8 cellular contexts compared by ENCODE assay signal in the genomic region with DNA sequence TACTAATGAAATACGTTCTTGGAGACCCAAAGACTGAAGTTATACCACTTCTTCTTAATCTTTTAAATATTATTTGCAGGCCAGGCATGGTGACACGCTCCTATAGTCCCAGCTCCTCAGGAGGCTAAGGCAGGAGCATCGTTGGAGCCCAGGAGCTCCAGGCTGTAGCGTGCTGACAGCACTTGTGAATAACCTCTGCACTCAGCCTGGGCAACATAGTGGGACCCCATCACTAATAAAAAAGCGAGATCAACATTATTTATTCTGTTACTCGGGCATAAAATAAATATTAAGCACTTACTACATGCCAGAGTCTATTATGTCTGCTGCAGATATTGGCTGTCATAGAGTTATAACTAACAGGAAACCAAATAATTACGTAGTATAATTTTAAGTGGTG. TPM values are rescaled to one million over a fixed set of nuclear protein-coding genes. Genes with fewer than 3 reads are reported as not detected.
DNase-seq lines count a peak whose midpoint lies in the region; TF ChIP-seq lines count a peak whose summit lies in the region.

No MANE protein-coding gene starts in this region.

- H3K36me3 Mint-ChIP-seq in Calu3 (ENCODE audit: insufficient read depth, unreplicated experiment) (peaks cover 36% of the 10 kb centered on the region), progenitor cell of endocrine pancreas (ENCODE audit: insufficient read depth) (peaks cover 7% of the 10 kb centered on the region)

- DNase-seq in Calu3 (no peak), PC-9 (no peak), esophagus muscularis mucosa (ENCODE audit: extremely low spot score) (no peak), progenitor cell of endocrine pancreas (ENCODE audit: low spot score, unreplicated experiment) (no peak), D341Med (ENCODE audit: low spot score) (no peak), NCI-H1092 treated with DMSO at 0.1 percent for 48 hours (lab: John Stamatoyannopoulos, UW) (no peak), NOMO-1 treated with dmso at 0.1 percent for 144 hours (lab: John Stamatoyannopoulos, UW; ENCODE audit: unreplicated experiment) (no peak), DMS79 (lab: John Stamatoyannopoulos, UW) (no peak)

- H3K4me3 Mint-ChIP-seq in Calu3 (ENCODE audit: low read depth, unreplicated experiment) (peak overlapping the region; percentile 87), progenitor cell of endocrine pancreas (ENCODE audit: low read depth) (peak overlapping the region; percentile 99)

- H3K4me1 Mint-ChIP-seq in Calu3 (ENCODE audit: low read depth, unreplicated experiment): peaks cover 17% of the 10 kb centered on the region
- H3K4me1 Mint-ChIP-seq in progenitor cell of endocrine pancreas (ENCODE audit: low read depth): peaks cover 31% of the 10 kb centered on the region

- WGBS in esophagus muscularis mucosa: 45% methylated on average over 7 of the region's 7 CpGs

- H3K4me3 ChIP-seq in PC-9 (peak overlapping the region; percentile 91), esophagus muscularis mucosa (peak overlapping the region; percentile 80 to 98 (median 85))

- TF ChIP-seq POLR2A in esophagus muscularis mucosa (IDR thresholded peaks at IDR 0.05; ENCODE audit: low read depth): no peak

- no peaks in the 10 kb centered on the region for H3K9me2 ChIP-seq in PC-9 (ENCODE audit: insufficient read depth)

- H3K4me1 ChIP-seq in PC-9 (replicated peaks; ENCODE audit: insufficient read depth) (peaks cover 30% of the 10 kb centered on the region), esophagus muscularis mucosa (peaks cover 29 to 39% (median 35%) of the 10 kb centered on the region in 4 donors)

- POLR2A ChIA-PET in PC-9 (lab: Charles Lee; ENCODE audit: unreplicated experiment): no interaction called here

- H3K27ac Mint-ChIP-seq in Calu3 (ENCODE audit: unreplicated experiment) (no peak overlapping the region), progenitor cell of endocrine pancreas (no peak overlapping the region)

- TF ChIP-seq CTCF in Calu3 (IDR thresholded peaks at IDR 0.05; ENCODE audit: unreplicated experiment): no peak
- no peak for TF ChIP-seq CTCF in PC-9 (conservative IDR thresholded peaks at IDR 0.05)
- TF ChIP-seq CTCF in esophagus muscularis mucosa (IDR thresholded peaks at IDR 0.05): no peak
- no peak for TF ChIP-seq CTCF in progenitor cell of endocrine pancreas (IDR thresholded peaks at IDR 0.05; ENCODE audit: unreplicated experiment)

- H3K9me3 Mint-ChIP-seq in Calu3 (ENCODE audit: low read depth, unreplicated experiment) (no peaks in the 10 kb centered on the region), progenitor cell of endocrine pancreas (ENCODE audit: low read depth) (no peaks in the 10 kb centered on the region)

- CTCF ChIA-PET in Calu3 (lab: Charles Lee) (interaction anchor here (1.1 kb wide), 2 partner anchors 42 to 753 kb away, joined by 3 to 9 read pairs; a partner anchor contains a TSS), PC-9 (lab: Charles Lee) (interaction anchor here (1.3 kb wide), 1 partner anchor 42 kb away, joined by 9 read pairs; a partner anchor contains a TSS)

- H3K27ac ChIP-seq in PC-9 (no peak overlapping the region), esophagus muscularis mucosa (replicated peaks in 1 of 4) (peak overlapping the region; percentile 92 to 99 (median 94))

- H3K9me3 ChIP-seq in PC-9 (ENCODE audit: insufficient read depth, low read depth) (no peaks in the 10 kb centered on the region), esophagus muscularis mucosa (no peaks in the 10 kb centered on the region)

- H3K27me3 ChIP-seq in PC-9 (ENCODE audit: insufficient read depth, low read depth) (no peaks in the 10 kb centered on the region), esophagus muscularis mucosa (no peaks in the 10 kb centered on the region)

- peak overlapping the region; percentile 89 for H2AFZ ChIP-seq in PC-9

- H3K79me2 ChIP-seq in PC-9 (ENCODE audit: low read depth): peaks cover 48% of the 10 kb centered on the region

- peak overlapping the region; percentile 88 for H3K4me2 ChIP-seq in PC-9

- peaks cover 36% of the 10 kb centered on the region for H4K20me1 ChIP-seq in PC-9 (ENCODE audit: insufficient read depth)

- H3F3A ChIP-seq in PC-9 (ENCODE audit: insufficient read depth, low read depth): no peaks in the 10 kb centered on the region

- intact Hi-C loops in Calu3 (cut with micrococcal nuclease; ENCODE audit: unreplicated experiment) (no loop called here), PC-9 (cut with micrococcal nuclease; ENCODE audit: unreplicated experiment) (no loop called here), esophagus muscularis mucosa (cut with DNase I) (no loop called here)

- H3K36me3 ChIP-seq in PC-9 (ENCODE audit: low read depth) (peaks cover 17% of the 10 kb centered on the region), esophagus muscularis mucosa (peaks cover 0 to 7% (median 5%) of the 10 kb centered on the region in 4 donors)

- no peak for TF ChIP-seq EP300 in esophagus muscularis mucosa (IDR thresholded peaks at IDR 0.05)

- BruUV-seq in Calu3 (replicated peaks; lab: Mats Ljungman, UMichigan) (no TSS peak), PC-9 (replicated peaks; lab: Mats Ljungman, UMichigan) (no TSS peak)

- H3K27me3 Mint-ChIP-seq in Calu3 (ENCODE audit: unreplicated experiment): no peaks in the 10 kb centered on the region
- no peaks in the 10 kb centered on the region for H3K27me3 Mint-ChIP-seq in progenitor cell of endocrine pancreas

RNA-seq across cellular contexts. Expression of a gene that starts 0.7 kb away (rescaled TPM):
- total RNA-seq in Calu3 (2022) (24.6 and 27.5 TPM in 2 replicates), PC-9 (2021) (26.9 and 37.4 TPM in 2 replicates), esophagus muscularis mucosa (10 to 100 TPM; 18.9 to 27.8 (median 22.3) TPM), progenitor cell of endocrine pancreas (55.7 and 57.8 TPM in 2 replicates)

RNA-seq across cellular contexts. Expression of a gene that starts 41.9 kb away (rescaled TPM):
- total RNA-seq in Calu3 (2022) (14.7 and 17.1 TPM in 2 replicates), PC-9 (2021) (35.6 and 37.2 TPM in 2 replicates), esophagus muscularis mucosa (10 to 100 TPM; 27.7 to 46.7 (median 37.9) TPM), progenitor cell of endocrine pancreas (48.8 and 50.0 TPM in 2 replicates)

RNA-seq across cellular contexts. Expression of a gene that starts 42.1 kb away (rescaled TPM):
- 98.9 and 107 TPM in 2 replicates for total RNA-seq in Calu3 (2022)
- 158 and 167 TPM in 2 replicates for total RNA-seq in PC-9 (2021)
- 10 to 100 TPM; 34.7 to 61.8 (median 46.3) TPM for total RNA-seq in esophagus muscularis mucosa
- 146 and 149 TPM in 2 replicates for total RNA-seq in progenitor cell of endocrine pancreas
